8 cellular contexts compared by ENCODE assay signal in genomic region chr16:89201467-89202377, GRCh38. TPM values are rescaled to one million over a fixed set of nuclear protein-coding genes. Genes with fewer than 3 reads are reported as not detected.
DNase-seq lines count a peak whose midpoint lies in the region; ATAC-seq, FAIRE-seq and TF ChIP-seq lines count a peak whose summit lies in the region.

No MANE protein-coding gene starts in this region.

- peaks cover 40% of the 10 kb centered on the region for H3K27me3 Mint-ChIP-seq in activated CD4-positive, alpha-beta T cell treated with anti-CD3 and anti-CD28 coated beads, Interleukin-2, amount 10 ng/mL, durations not matched to agents 7 days and 5 days

- peaks cover 3% of the 10 kb centered on the region for H3K36me3 Mint-ChIP-seq in activated CD4-positive, alpha-beta T cell treated with anti-CD3 and anti-CD28 coated beads, Interleukin-2, amount 10 ng/mL, durations not matched to agents 7 days and 5 days (ENCODE audit: low read depth)

- no peak overlapping the region for H3K4me3 Mint-ChIP-seq in activated CD4-positive, alpha-beta T cell treated with anti-CD3 and anti-CD28 coated beads, Interleukin-2, amount 10 ng/mL, durations not matched to agents 7 days and 5 days

- H3K9me3 Mint-ChIP-seq in activated CD4-positive, alpha-beta T cell treated with anti-CD3 and anti-CD28 coated beads, Interleukin-2, amount 10 ng/mL, durations not matched to agents 7 days and 5 days, result no peaks in the 10 kb centered on the region

- 2% methylated on average over 17 of the region's 106 CpGs for WGBS in right lobe of liver (ENCODE audit: insufficient coverage, low coverage, low lambda C conversion rate, missing lambda C conversion rate)

- ATAC-seq in right lobe of liver (peak; percentile 78 to 95 (median 91)), GM19324 (IDR thresholded peaks at IDR 0.05; ENCODE audit: low FRiP score, unreplicated experiment) (no peak)

- intact Hi-C loops in right lobe of liver (cut with DNase I), result no loop called here

- TF ChIP-seq POLR2A in right lobe of liver (IDR thresholded peaks at IDR 0.05), result no peak

- H3K36me3 ChIP-seq in right lobe of liver, result no peaks in the 10 kb centered on the region

- no peaks in the 10 kb centered on the region for H3K9me3 ChIP-seq in right lobe of liver

- no peak overlapping the region for H3K27ac ChIP-seq in coronary artery
- no peak overlapping the region for H3K27ac ChIP-seq in right lobe of liver

- CTCF ChIA-PET in activated CD4-positive, alpha-beta T cell treated with anti-CD3 and anti-CD28 coated beads, Interleukin-2, amount 10 ng/mL, durations not matched to agents 7 days and 5 days (lab: Charles Lee), result no interaction called here

- H3K4me3 ChIP-seq in coronary artery (peak overlapping the region; percentile 65), right lobe of liver (peak overlapping the region in 1 of 3 donors; percentile 44)

- peaks cover 14% of the 10 kb centered on the region for H3K4me1 Mint-ChIP-seq in activated CD4-positive, alpha-beta T cell treated with anti-CD3 and anti-CD28 coated beads, Interleukin-2, amount 10 ng/mL, durations not matched to agents 7 days and 5 days

- H3K27me3 ChIP-seq in right lobe of liver, result peaks cover 0 to 11% of the 10 kb centered on the region in 2 donors

- DNase-seq in ELR (ENCODE audit: low read depth), result peak; percentile 56
- peak; percentile 69 for DNase-seq in NCI-H146 (lab: John Stamatoyannopoulos, UW)
- DNase-seq in activated CD4-positive, alpha-beta T cell treated with anti-CD3 and anti-CD28 coated beads, Interleukin-2, amount 10 ng/mL, durations not matched to agents 7 days and 5 days, result peak; percentile 73
- no peak for DNase-seq in coronary artery (ENCODE audit: low spot score)
- DNase-seq in right lobe of liver, result peak; percentile 63 to 88 (median 71)
- peak; percentile 44 for DNase-seq in stimulated activated CD8-positive, alpha-beta memory T cell treated with anti-CD3 and anti-CD28 coated beads, Interleukin-12 subunit alpha, Interleukin-12 subunit beta, amount 100 ng/mL, for 1 hour (ENCODE audit: low read depth)
- no peak for DNase-seq in RCC 7860 (ENCODE audit: low spot score)

- no peak overlapping the region for H3K27ac Mint-ChIP-seq in activated CD4-positive, alpha-beta T cell treated with anti-CD3 and anti-CD28 coated beads, Interleukin-2, amount 10 ng/mL, durations not matched to agents 7 days and 5 days

- POLR2A ChIA-PET in activated CD4-positive, alpha-beta T cell treated with anti-CD3 and anti-CD28 coated beads, Interleukin-2, amount 10 ng/mL, durations not matched to agents 7 days and 5 days (lab: Charles Lee), result no interaction called here

- no peak for FAIRE-seq in RCC 7860 (lab: Jason Lieb, UNC)

- H3K4me1 ChIP-seq in right lobe of liver, result peaks cover 0 to 8% (median 0%) of the 10 kb centered on the region in 4 donors

- TF ChIP-seq CTCF in coronary artery (IDR thresholded peaks at IDR 0.05), result no peak
- no peak for TF ChIP-seq CTCF in right lobe of liver (IDR thresholded peaks at IDR 0.05)

RNA-seq across cellular contexts. Expression of gene SLC22A31, which starts 1.4 kb away (rescaled TPM):
- total RNA-seq in activated CD4-positive, alpha-beta T cell treated with anti-CD3 and anti-CD28 coated beads, Interleukin-2, amount 10 ng/mL, durations not matched to agents 7 days and 5 days, result 1 to 10 TPM; 1.8 to 2.8 TPM
- total RNA-seq in right lobe of liver, result 10 to 100 TPM in 2 of 6 experiments, 1 to 10 TPM in 1, under 1 TPM in 1, not detected in 2; 0.19 to 19.3 (median 6.8) TPM

RNA-seq across cellular contexts. Expression of gene ZNF778, which starts 15.8 kb away (rescaled TPM):
- total RNA-seq in activated CD4-positive, alpha-beta T cell treated with anti-CD3 and anti-CD28 coated beads, Interleukin-2, amount 10 ng/mL, durations not matched to agents 7 days and 5 days, result 1 to 10 TPM; 8.3 to 9.2 TPM
- total RNA-seq in right lobe of liver, result 10 to 100 TPM in 1 of 6 experiments, 1 to 10 TPM in 5; 2.3 to 11.2 (median 3.1) TPM

RNA-seq across cellular contexts. Expression of gene CDH15, which starts 30.2 kb away (rescaled TPM):
- total RNA-seq in activated CD4-positive, alpha-beta T cell treated with anti-CD3 and anti-CD28 coated beads, Interleukin-2, amount 10 ng/mL, durations not matched to agents 7 days and 5 days, result not detected
- 1 to 10 TPM in 1 of 6 experiments, under 1 TPM in 4, not detected in 1; 0.12 to 3.3 (median 0.15) TPM for total RNA-seq in right lobe of liver

Comparison
In these comparisons a context has a peak if more than half of its experiments do, and no peak if none do; other contexts are left out.
1. DNase-seq: peak in ELR (single experiment), NCI-H146 (single experiment), activated CD4-positive, alpha-beta T cell treated with anti-CD3 and anti-CD28 coated beads, Interleukin-2, amount 10 ng/mL, durations not matched to agents 7 days and 5 days (single experiment), right lobe of liver (3 of 3) and stimulated activated CD8-positive, alpha-beta memory T cell treated with anti-CD3 and anti-CD28 coated beads, Interleukin-12 subunit alpha, Interleukin-12 subunit beta, amount 100 ng/mL, for 1 hour (single experiment); none in coronary artery (single experiment) and RCC 7860 (single experiment).